23 cellular contexts compared by ENCODE assay signal in genomic region chr1:238779676-238780075, GRCh38.
"Had no signal": no experiment of that assay in that cellular context is flagged by ENCODE, and none has a peak within 500 bp of the region (broad histone marks: within the 10 kb centered on the region; RNA-seq: fewer than 3 reads in every experiment).

No MANE protein-coding gene starts in this region.

- DNase-seq: dorsolateral prefrontal cortex; effector CD8-positive, alpha-beta T cell; gastrocnemius medialis; glutamatergic neuron; islet precursor cell; left cardiac atrium; left ventricle myocardium inferior; lower lobe of right lung; mesendoderm; mucosa of descending colon; natural killer cell; posterior cingulate gyrus; sigmoid colon; small intestine; stimulated activated CD4-positive, alpha-beta T cell treated with anti-CD3 and anti-CD28 coated beads, Interleukin-12 subunit alpha, Interleukin-12 subunit beta, amount 100 ng/mL, for 4 hours; stimulated activated naive CD4-positive, alpha-beta T cell; stomach; substantia nigra; transverse colon had no signal

- ATAC-seq: esophagus mucosa, gastrocnemius medialis, left cardiac atrium, lower lobe of right lung, mucosa of descending colon, natural killer cell had no signal

- FAIRE-seq: small intestine had no signal

- H3K4me3 ChIP-seq: coronary artery, dorsolateral prefrontal cortex, gastrocnemius medialis, left ventricle myocardium inferior, lower lobe of right lung, mucosa of descending colon, right atrium auricular region, sigmoid colon, stomach, thoracic aorta, transverse colon had no signal
